ENCODE assay signal across 9 cellular contexts in the genomic region with DNA sequence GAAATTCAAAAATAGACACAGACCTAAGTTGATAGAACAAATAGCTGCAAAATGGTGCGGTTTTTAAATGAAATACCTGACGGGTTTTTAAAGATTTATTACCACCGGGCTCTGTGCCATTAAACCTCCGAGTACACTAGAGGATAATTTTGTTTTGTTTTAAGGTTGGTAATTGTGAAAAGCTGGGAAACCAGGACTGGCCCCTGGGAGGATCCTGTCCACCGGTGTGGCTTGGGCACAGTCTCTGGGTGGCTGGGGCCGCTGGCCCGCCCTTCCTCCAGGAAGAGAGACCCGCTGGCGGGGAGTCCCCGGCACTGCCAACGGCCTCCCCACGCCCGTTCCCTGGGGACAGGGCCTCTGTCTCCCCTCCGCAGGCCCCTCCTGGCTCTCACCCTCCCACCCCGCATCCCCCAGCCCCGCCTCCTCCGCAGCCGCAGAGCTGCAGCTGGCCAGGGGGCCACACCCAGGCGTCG. TPM values are rescaled to one million over a fixed set of nuclear protein-coding genes. Genes with fewer than 3 reads are reported as not detected.
DNase-seq lines count a peak whose midpoint lies in the region; ATAC-seq and TF ChIP-seq lines count a peak whose summit lies in the region.
"Had no signal": no experiment of that assay in that cellular context is flagged by ENCODE, and none has a peak within 500 bp of the region (broad histone marks: within the 10 kb centered on the region; RNA-seq: fewer than 3 reads in every experiment).

No MANE protein-coding gene starts in this region.

- no peak overlapping the region for H2BK15ac ChIP-seq in IMR-90 (ENCODE audit: low read depth, low read length)

- no peak overlapping the region; the same call in 1 of the 2 replicates for H3K18ac ChIP-seq in IMR-90 (ENCODE audit: low read depth, low read length)

- no peak for DNase-seq in CD4-positive, CD25-positive, alpha-beta regulatory T cell
- DNase-seq in IMR-90 = no peak
- DNase-seq in activated naive CD4-positive, alpha-beta T cell treated with anti-CD3 and anti-CD28 coated beads, Interleukin-2, amount 50 U/mL, for 16 hours = peak; percentile 22
- DNase-seq in stomach = no peak
- no peak for DNase-seq in stimulated activated CD4-positive, alpha-beta T cell treated with anti-CD3 and anti-CD28 coated beads, Interleukin-2, amount 100 ng/mL, for 48 hours

- no peaks in the 10 kb centered on the region for H4K20me1 ChIP-seq in IMR-90 (ENCODE audit: insufficient read depth, low read length)

- H3K27ac Mint-ChIP-seq in CD4-positive, CD25-positive, alpha-beta regulatory T cell = no peak overlapping the region

- H3K9me3 Mint-ChIP-seq in CD4-positive, CD25-positive, alpha-beta regulatory T cell = peaks cover 0 to 1% (median 0%) of the 10 kb centered on the region in 7 donors

- no peak overlapping the region; the same call in 1 of the 2 replicates for H4K91ac ChIP-seq in IMR-90 (ENCODE audit: insufficient read depth, low read depth, low read length)

- no peak for TF ChIP-seq EP300 in stomach (IDR thresholded peaks at IDR 0.05)

- H3K4me3 Mint-ChIP-seq in CD4-positive, CD25-positive, alpha-beta regulatory T cell = peak overlapping the region in 2 of 4 donors; percentile 64 to 70

- intact Hi-C loops in IMR-90 (cut with micrococcal nuclease) = no loop called here
- intact Hi-C loops in stomach (cut with DNase I; ENCODE audit: low total_unique reads) = no loop called here

- CTCF ChIA-PET in IMR-90 (lab: Yijun Ruan, JAX) = interaction anchor here (0.9 kb wide), 1 partner anchor 23 kb away, joined by 3 read pairs; no protein-coding TSS in a partner anchor

- TF ChIP-seq RAD21 in IMR-90 (IDR thresholded peaks at IDR 0.05; ENCODE audit: low read length) = no peak

- peak overlapping the region; percentile 29 for H2BK5ac ChIP-seq in IMR-90 (ENCODE audit: low read depth, low read length, poor library complexity, severe bottlenecking)

- H3K27me3 Mint-ChIP-seq in CD4-positive, CD25-positive, alpha-beta regulatory T cell = peaks cover 53% of the 10 kb centered on the region

- H3K4me1 Mint-ChIP-seq in CD4-positive, CD25-positive, alpha-beta regulatory T cell = peaks cover 0 to 24% (median 1%) of the 10 kb centered on the region in 4 donors

- H3K4me3 ChIP-seq in CD4-positive, CD25-positive, alpha-beta regulatory T cell (ENCODE audit: low read depth, low read length) = no peak overlapping the region
- H3K4me3 ChIP-seq in IMR-90 (ENCODE audit: insufficient read depth, low read depth, low read length) (peak overlapping the region; percentile 42; the same call in 1 of the 2 replicates), iPS-11a (ENCODE audit: low read depth, low read length) (peak overlapping the region; percentile 51), stomach (peak overlapping the region; percentile 53 to 67 (median 62))

- peaks cover 30% of the 10 kb centered on the region for H3K27me3 ChIP-seq in CD4-positive, CD25-positive, alpha-beta regulatory T cell (ENCODE audit: control insufficient read depth, insufficient read depth, low read length)
- H3K27me3 ChIP-seq in IMR-90 (ENCODE audit: control insufficient read depth, insufficient read depth, low read length) (no peaks in the 10 kb centered on the region), stomach (peaks cover 0 to 14% (median 0%) of the 10 kb centered on the region in 3 donors)

- WGBS in IMR-90 (ENCODE audit: extremely low coverage in 2 of 2, insufficient read length in 1 of 2), 2 experiments = no CpG with 5 or more reads among the region's 20 CpGs
- 3 to 10% (median 5%) methylated on average over 7 to 20 of the region's 20 CpGs for WGBS in stomach, 5 donors

- H3K79me1 ChIP-seq in IMR-90 (ENCODE audit: low read depth in 1 of 2, low read length in 2 of 2) = no peaks in the 10 kb centered on the region

- H4K8ac ChIP-seq in IMR-90 (ENCODE audit: low read depth in 2 of 2, low read length in 2 of 2) = peak overlapping the region; percentile 24 to 53; a peak in 2 of 4 replicates

- peak overlapping the region; percentile 90 for H2AFZ ChIP-seq in IMR-90 (replicated peaks; ENCODE audit: low read length, poor library complexity)

- H3K14ac ChIP-seq in IMR-90 (replicated peaks; ENCODE audit: low read depth, low read length) = no peak overlapping the region

- TF ChIP-seq CTCF in IMR-90 (conservative IDR thresholded peaks at IDR 0.05; ENCODE audit: low read depth, low read length) (no peak), stomach (IDR thresholded peaks at IDR 0.05) (no peak)

- H3K9ac ChIP-seq in IMR-90 (ENCODE audit: low read depth, low read length) = no peak overlapping the region

- in situ Hi-C loops in IMR-90 (cut with MboI; ENCODE audit: low sequenced_read_pairs) = no loop called here

- no peaks in the 10 kb centered on the region for H3K36me3 Mint-ChIP-seq in CD4-positive, CD25-positive, alpha-beta regulatory T cell

- H3K56ac ChIP-seq in IMR-90 (ENCODE audit: extremely low read depth, insufficient read depth, low read length) = no peak overlapping the region

- no peaks in the 10 kb centered on the region for H3K9me3 ChIP-seq in CD4-positive, CD25-positive, alpha-beta regulatory T cell (ENCODE audit: control insufficient read depth in 2 of 2, low read length in 2 of 2)
- H3K9me3 ChIP-seq in IMR-90 (ENCODE audit: control insufficient read depth, insufficient read depth, low read length) = no peaks in the 10 kb centered on the region
- no peaks in the 10 kb centered on the region for H3K9me3 ChIP-seq in stomach

- no peak overlapping the region; the same call in 1 of the 2 replicates for H3K4ac ChIP-seq in IMR-90 (ENCODE audit: low read depth, low read length)

- H2BK120ac ChIP-seq in IMR-90 (ENCODE audit: low read depth, low read length) = peak overlapping the region; percentile 75

- H3K9me1 ChIP-seq in IMR-90 (ENCODE audit: insufficient read depth, low read length) = peaks cover 3% of the 10 kb centered on the region; the same call in 1 of the 2 replicates

- dilution Hi-C loops in IMR-90 (cut with HindIII; ENCODE audit: low sequenced_read_pairs, unreplicated experiment) = no loop called here

- no peak overlapping the region for H2AK9ac ChIP-seq in IMR-90 (replicated peaks; ENCODE audit: low read depth, low read length, poor library complexity)

- no peak overlapping the region for H2AK5ac ChIP-seq in IMR-90 (ENCODE audit: low read depth, low read length)

- peaks cover 18% of the 10 kb centered on the region for H3K4me1 ChIP-seq in CD4-positive, CD25-positive, alpha-beta regulatory T cell (ENCODE audit: control insufficient read depth, insufficient read depth, low read length, poor library complexity, severe bottlenecking)
- peaks cover 24% of the 10 kb centered on the region for H3K4me1 ChIP-seq in IMR-90 (ENCODE audit: control insufficient read depth, insufficient read depth, low read length)
- H3K4me1 ChIP-seq in stomach = peaks cover 24 to 59% (median 46%) of the 10 kb centered on the region in 4 donors

- BruUV-seq in IMR-90 (replicated peaks; lab: Mats Ljungman, UMichigan) = no TSS peak

- H3K4me2 ChIP-seq in IMR-90 (ENCODE audit: low read depth, low read length) = peak overlapping the region; percentile 64; the same call in 1 of the 2 replicates

- no peaks in the 10 kb centered on the region for H3K36me3 ChIP-seq in CD4-positive, CD25-positive, alpha-beta regulatory T cell (ENCODE audit: control insufficient read depth, insufficient read depth, low read length)
- no peaks in the 10 kb centered on the region for H3K36me3 ChIP-seq in IMR-90 (ENCODE audit: control insufficient read depth, insufficient read depth, low read length)
- H3K36me3 ChIP-seq in stomach = no peaks in the 10 kb centered on the region

- peak; percentile 6 to 24 for ATAC-seq in CD4-positive, CD25-positive, alpha-beta regulatory T cell (ENCODE audit: low read depth in 2 of 2)
- ATAC-seq in GM19395 (IDR thresholded peaks at IDR 0.05; ENCODE audit: unreplicated experiment) = peak; percentile 37
- peak; percentile 13 for ATAC-seq in IMR-90 (ENCODE audit: low read depth)
- ATAC-seq in HG03135 (IDR thresholded peaks at IDR 0.05; ENCODE audit: unreplicated experiment) = no peak

- POLR2A ChIA-PET in IMR-90 (lab: Charles Lee; ENCODE audit: unreplicated experiment) = no interaction called here

- H2BK20ac ChIP-seq in IMR-90 (ENCODE audit: low read depth, low read length) = peak overlapping the region; percentile 42; the same call in 1 of the 2 replicates

- TF ChIP-seq POLR2A in IMR-90 (IDR thresholded peaks at IDR 0.05; ENCODE audit: low read depth, low read length) (no peak), stomach (IDR thresholded peaks at IDR 0.05) (no peak)

- H3K23ac ChIP-seq in IMR-90 (ENCODE audit: low read depth, low read length) = no peak overlapping the region

- peak overlapping the region; percentile 66; the same call in 1 of the 2 replicates for H4K5ac ChIP-seq in IMR-90 (ENCODE audit: low read depth, low read length)

- no peak overlapping the region for H3K27ac ChIP-seq in CD4-positive, CD25-positive, alpha-beta regulatory T cell (ENCODE audit: insufficient read depth, low read length, poor library complexity, severe bottlenecking)
- no peak overlapping the region; the same call in 1 of the 2 replicates for H3K27ac ChIP-seq in IMR-90 (ENCODE audit: insufficient read depth, low read length)
- peak overlapping the region; percentile 51 to 85 (median 73) for H3K27ac ChIP-seq in stomach

RNA-seq across cellular contexts. Expression of gene KCNJ5, which starts 13.8 kb away (rescaled TPM):
- not detected for total RNA-seq in CD4-positive, CD25-positive, alpha-beta regulatory T cell
- not detected for polyA plus RNA-seq in CD4-positive, CD25-positive, alpha-beta regulatory T cell
- total RNA-seq in IMR-90 (2012; rRNA removed) (0.18 TPM in 1 of 2 replicates, not detected in the other), stomach (1 to 10 TPM in 1 of 5 donors, under 1 TPM in 2, not detected in 2; 0.58 to 1.9 (median 0.73) TPM)
- polyA plus RNA-seq in IMR-90 (2012; rRNA removed) (0.07 TPM in 2 replicates), stomach (1 to 10 TPM in 1 of 3 donors, under 1 TPM in 2; 0.25 to 1.3 (median 0.92) TPM)
- polyA plus RNA-seq in IMR-90 (2012; cell fraction: cytosol; rRNA removed) = 0.09 and 0.11 TPM in 2 replicates
- 0.05 and 0.06 TPM in 2 replicates for polyA plus RNA-seq in IMR-90 (2012; cell fraction: nucleus; rRNA removed; ENCODE audit: low replicate concordance)

RNA-seq across cellular contexts. Expression of gene TP53AIP1, which starts 37.8 kb away (rescaled TPM):
- not detected for total RNA-seq in CD4-positive, CD25-positive, alpha-beta regulatory T cell
- not detected for polyA plus RNA-seq in CD4-positive, CD25-positive, alpha-beta regulatory T cell
- not detected in 2 replicates for total RNA-seq in IMR-90 (2012; rRNA removed)
- polyA plus RNA-seq in IMR-90 (2012; rRNA removed) = not detected in 2 replicates
- not detected in 2 replicates for polyA plus RNA-seq in IMR-90 (2012; cell fraction: cytosol; rRNA removed)
- 0.12 and 0.13 TPM in 2 replicates for polyA plus RNA-seq in IMR-90 (2012; cell fraction: nucleus; rRNA removed; ENCODE audit: low replicate concordance)
- total RNA-seq in stomach = not detected
- 10 to 100 TPM in 1 of 3 donors, not detected in 2; 22.4 TPM for polyA plus RNA-seq in stomach
- total RNA-seq: LHCN-M2 had no signal

RNA-seq across cellular contexts. Expression of gene KCNJ1, which starts 37.8 kb away (rescaled TPM):
- total RNA-seq in CD4-positive, CD25-positive, alpha-beta regulatory T cell = not detected
- polyA plus RNA-seq in CD4-positive, CD25-positive, alpha-beta regulatory T cell = under 1 TPM in 1 of 4 donors, not detected in 3; 0.39 TPM
- not detected in 2 replicates for total RNA-seq in IMR-90 (2012; rRNA removed)
- not detected in 2 replicates for polyA plus RNA-seq in IMR-90 (2012; rRNA removed)
- not detected in 2 replicates for polyA plus RNA-seq in IMR-90 (2012; cell fraction: cytosol; rRNA removed)
- 0.17 TPM in 1 of 2 replicates, not detected in the other for polyA plus RNA-seq in IMR-90 (2012; cell fraction: nucleus; rRNA removed; ENCODE audit: low replicate concordance)
- not detected for total RNA-seq in stomach
- under 1 TPM in 1 of 3 donors, not detected in 2; 0.10 TPM for polyA plus RNA-seq in stomach
- total RNA-seq: LHCN-M2 had no signal

Comparison
In these comparisons a context has a peak if more than half of its experiments do, and no peak if none do; other contexts are left out.
1. H3K27ac ChIP-seq: peak in stomach (5 of 5); none in CD4-positive, CD25-positive, alpha-beta regulatory T cell (single experiment) and IMR-90 (single experiment).